Comparison of ENCODE assay signal across 10 cellular contexts in genomic region chr1:39159224-39160036, GRCh38. TPM values are rescaled to one million over a fixed set of nuclear protein-coding genes. Genes with fewer than 3 reads are reported as not detected.
DNase-seq lines count a peak whose midpoint lies in the region; TF ChIP-seq lines count a peak whose summit lies in the region.
"Had no signal": no experiment of that assay in that cellular context is flagged by ENCODE, and none has a peak within 500 bp of the region (broad histone marks: within the 10 kb centered on the region; RNA-seq: fewer than 3 reads in every experiment).

No MANE protein-coding gene starts in this region.

- H3K36me3 ChIP-seq in GM23248 (ENCODE audit: low read depth) (no peaks in the 10 kb centered on the region), iPS DF 6.9 (ENCODE audit: control insufficient read depth, insufficient read depth, low read length) (no peaks in the 10 kb centered on the region), brain microvascular endothelial cell (replicated peaks) (no peaks in the 10 kb centered on the region)

- DNase-seq in GM23248, result peak; percentile 54
- DNase-seq in iPS DF 6.9 (ENCODE audit: low read depth, low spot score), result no peak
- no peak for DNase-seq in retinal pigment epithelial cell (ENCODE audit: low read depth)
- no peak for DNase-seq in erythroblast (lab: John Stamatoyannopoulos, UW)
- DNase-seq in stimulated activated naive CD4-positive, alpha-beta T cell treated with Interleukin-2 at 50 U/mL for 16 hours (lab: John Stamatoyannopoulos, UW), result no peak
- no peak for DNase-seq in brain microvascular endothelial cell
- DNase-seq in NCI-H69 (lab: John Stamatoyannopoulos, UW), result no peak
- DNase-seq: NCI-H1105; stimulated activated naive CD8-positive, alpha-beta T cell treated with anti-CD3 and anti-CD28 coated beads, Interleukin-15, Interleukin-2, amounts not matched to agents 100 U/mL and 50 U/mL, for 24 hours had no signal

- H3K9ac ChIP-seq in GM23248, result no peak overlapping the region

- 94 to 100% methylated on average over 1 of the region's 1 CpG for WGBS in GM23248 (ENCODE audit: low coverage in 1 of 2, low lambda C conversion rate in 2 of 2, missing lambda C conversion rate in 2 of 2), 2 experiments
- no CpG with 5 or more reads among the region's 1 CpG for WGBS in iPS DF 6.9 (ENCODE audit: insufficient coverage, insufficient read length)

- H4K20me1 ChIP-seq in GM23248 (ENCODE audit: insufficient read depth), result peaks cover 5% of the 10 kb centered on the region; the same call in 1 of the 2 replicates

- no peak for TF ChIP-seq CTCF in WI38 (IDR thresholded peaks at IDR 0.05; ENCODE audit: low read depth, low read length)
- no peak for TF ChIP-seq CTCF in retinal pigment epithelial cell (conservative IDR thresholded peaks at IDR 0.05; ENCODE audit: low read depth, low read length)
- no peak for TF ChIP-seq CTCF in brain microvascular endothelial cell (IDR thresholded peaks at IDR 0.05; ENCODE audit: low read depth, low read length, missing control alignments)

- H3F3A ChIP-seq in GM23248 (ENCODE audit: insufficient read depth), result peaks cover 29% of the 10 kb centered on the region

- H3K79me2 ChIP-seq in GM23248 (ENCODE audit: insufficient read depth), result peaks cover 83% of the 10 kb centered on the region

- H3K27me3 ChIP-seq in GM23248 (replicated peaks; ENCODE audit: insufficient read depth), result no peaks in the 10 kb centered on the region
- H3K27me3 ChIP-seq in iPS DF 6.9 (ENCODE audit: control insufficient read depth, insufficient read depth, low read length), result no peaks in the 10 kb centered on the region
- H3K27me3 ChIP-seq in brain microvascular endothelial cell (replicated peaks), result no peaks in the 10 kb centered on the region

- H3K9me2 ChIP-seq in GM23248 (ENCODE audit: insufficient read depth), result no peaks in the 10 kb centered on the region

- H3K4me3 ChIP-seq in GM23248, result no peak overlapping the region
- peak overlapping the region; percentile 36 for H3K4me3 ChIP-seq in WI38 (ENCODE audit: low read depth, low read length)
- H3K4me3 ChIP-seq in iPS DF 6.9 (ENCODE audit: low read length), result peak overlapping the region; percentile 14; the same call in 1 of the 2 replicates
- H3K4me3 ChIP-seq in retinal pigment epithelial cell (ENCODE audit: low read length), result peak overlapping the region; percentile 28
- no peak overlapping the region for H3K4me3 ChIP-seq in brain microvascular endothelial cell (ENCODE audit: low read depth, low read length)

- in situ Hi-C loops in GM23248 (cut with MboI), result no loop called here
- in situ Hi-C loops in brain microvascular endothelial cell (cut with HindIII; ENCODE audit: low pct_ligation_motif_present, low sequenced_read_pairs), result no loop called here

- H3K27ac ChIP-seq in GM23248 (peak overlapping the region; percentile 36), iPS DF 6.9 (ENCODE audit: low read length) (peak overlapping the region; percentile 51), brain microvascular endothelial cell (no peak overlapping the region)

- H3K4me2 ChIP-seq in GM23248 (ENCODE audit: unreplicated experiment), result peak overlapping the region; percentile 50

- no peak for TF ChIP-seq POLR2A in erythroblast (IDR thresholded peaks at IDR 0.05; ENCODE audit: low read length)

- H3K4me1 ChIP-seq in GM23248 (ENCODE audit: insufficient read depth), result peaks cover 40% of the 10 kb centered on the region
- H3K4me1 ChIP-seq in iPS DF 6.9 (ENCODE audit: control insufficient read depth, insufficient read depth, low read length), result peaks cover 14% of the 10 kb centered on the region; the same call in 1 of the 2 replicates

- H3K9me3 ChIP-seq in GM23248 (ENCODE audit: low read depth) (no peaks in the 10 kb centered on the region), iPS DF 6.9 (ENCODE audit: control insufficient read depth, insufficient read depth, low read length) (no peaks in the 10 kb centered on the region)

- H2AFZ ChIP-seq in GM23248, result no peak overlapping the region

RNA-seq across cellular contexts. Expression of gene MACF1, which starts 45.1 kb away (rescaled TPM):
- 171 and 177 TPM in 2 replicates for total RNA-seq in GM23248 (2014; rRNA removed; shearing (Covaris generic))
- polyA plus RNA-seq in GM23248 (2016; fragmentation: Nextera tagmentation; extraction: Ambion mirVana), result 47.6 and 55.1 TPM in 2 replicates

Comparison
In these comparisons a context has a peak if more than half of its experiments do, and no peak if none do; other contexts are left out.
1. H3K4me3 ChIP-seq: peak in WI38 (single experiment), iPS DF 6.9 (single experiment) and retinal pigment epithelial cell (single experiment); none in GM23248 (single experiment) and brain microvascular endothelial cell (single experiment).